9 cellular contexts compared by ENCODE assay signal in genomic region chr9:35675204-35675603, GRCh38. TPM values are rescaled to one million over a fixed set of nuclear protein-coding genes. Genes with fewer than 3 reads are reported as not detected.
DNase-seq lines count a peak whose midpoint lies in the region; ATAC-seq, FAIRE-seq and TF ChIP-seq lines count a peak whose summit lies in the region.
"Had no signal": no experiment of that assay in that cellular context is flagged by ENCODE, and none has a peak within 500 bp of the region (broad histone marks: within the 10 kb centered on the region; RNA-seq: fewer than 3 reads in every experiment).

No MANE protein-coding gene starts in this region.

- ATAC-seq in HG03521 (IDR thresholded peaks at IDR 0.05; ENCODE audit: unreplicated experiment) = no peak

- H3K36me3 ChIP-seq in HUES48 (ENCODE audit: control insufficient read depth, insufficient read depth, low read length) (no peaks in the 10 kb centered on the region), astrocyte (ENCODE audit: insufficient read depth, low read length) (no peaks in the 10 kb centered on the region), keratinocyte (ENCODE audit: control insufficient read depth in 2 of 2, extremely low read depth in 1 of 2, insufficient read depth in 2 of 2, low read length in 2 of 2) (no peaks in the 10 kb centered on the region), skeletal muscle tissue (ENCODE audit: control insufficient read depth in 3 of 3, insufficient read depth in 3 of 3, low read length in 3 of 3) (no peaks in the 10 kb centered on the region), WERI-Rb-1 (no peaks in the 10 kb centered on the region)

- H3K27me3 Mint-ChIP-seq in astrocyte (ENCODE audit: low read depth, unreplicated experiment) = peaks cover 20% of the 10 kb centered on the region

- H3K9me3 Mint-ChIP-seq in astrocyte (ENCODE audit: unreplicated experiment) = no peaks in the 10 kb centered on the region

- POLR2A ChIA-PET in GM10248 (lab: Yijun Ruan, JAX) = interaction anchor here (0.9 kb wide), 1 partner anchor 16 kb away, joined by 3 read pairs; no protein-coding TSS in a partner anchor

- H3K79me2 ChIP-seq in astrocyte (ENCODE audit: insufficient read depth, low read length) = no peaks in the 10 kb centered on the region
- H3K79me2 ChIP-seq in keratinocyte (ENCODE audit: control insufficient read depth, insufficient read depth, low read length) = no peaks in the 10 kb centered on the region

- H3K27ac ChIP-seq in HUES48 (ENCODE audit: low read depth, low read length) = no peak overlapping the region
- H3K27ac ChIP-seq in astrocyte (ENCODE audit: low read depth, low read length) = no peak overlapping the region
- H3K27ac ChIP-seq in keratinocyte (ENCODE audit: control insufficient read depth, insufficient read depth, low read length) = no peak overlapping the region
- H3K27ac ChIP-seq in skeletal muscle tissue (ENCODE audit: low read depth, low read length) = no peak overlapping the region
- H3K27ac ChIP-seq in WERI-Rb-1 = no peak overlapping the region

- no peak for TF ChIP-seq CTCF in astrocyte (IDR thresholded peaks at IDR 0.05; ENCODE audit: insufficient read depth, low read depth, low read length)
- no peak for TF ChIP-seq CTCF in keratinocyte (optimal IDR thresholded peaks at IDR 0.05 in 1 of 3, IDR thresholded peaks at IDR 0.05 in 1 of 3, conservative IDR thresholded peaks at IDR 0.05 in 1 of 3; ENCODE audit: extremely low read depth in 1 of 3, insufficient read depth in 2 of 3, low read length in 3 of 3)
- no peak for TF ChIP-seq CTCF in GM10248 (IDR thresholded peaks at IDR 0.05; ENCODE audit: control extremely low read depth, extremely low read depth, low read depth, missing control alignments)
- TF ChIP-seq CTCF in WERI-Rb-1 (IDR thresholded peaks at IDR 0.05; ENCODE audit: low read depth, low read length) = no peak

- H3K4me2 ChIP-seq in astrocyte (ENCODE audit: low read length) (peak overlapping the region; percentile 93), keratinocyte (ENCODE audit: control insufficient read depth, extremely low read depth, insufficient read depth, low read depth, low read length) (peak overlapping the region; percentile 48)

- dilution Hi-C loops in keratinocyte (cut with MboI; ENCODE audit: extremely low pct_ligation_motif_present, low sequenced_read_pairs) = no loop called here

- H3K27ac Mint-ChIP-seq in astrocyte (ENCODE audit: unreplicated experiment) = no peak overlapping the region

- H3K9ac ChIP-seq in HUES48 (ENCODE audit: low read depth, low read length) (no peak overlapping the region), astrocyte (ENCODE audit: low read length) (peak overlapping the region; percentile 54), keratinocyte (ENCODE audit: control insufficient read depth, extremely low read depth, insufficient read depth, low read length) (no peak overlapping the region), skeletal muscle tissue (ENCODE audit: low read depth in 1 of 3, low read length in 3 of 3) (no peak overlapping the region)

- CTCF ChIA-PET in GM10248 (lab: Yijun Ruan, JAX) = interaction anchor here (0.9 to 5.8 kb wide), 6 partner anchors 12 to 26 kb away, joined by 3 to 37 read pairs (median 8); partner anchors contain the start of genes ARHGEF39, CCDC107 and RMRP

- peaks cover 8% of the 10 kb centered on the region for H4K20me1 ChIP-seq in astrocyte (ENCODE audit: insufficient read depth, low read length)
- no peaks in the 10 kb centered on the region for H4K20me1 ChIP-seq in keratinocyte (ENCODE audit: control insufficient read depth, extremely low read depth, insufficient read depth, low read length)

- H2AFZ ChIP-seq in astrocyte (ENCODE audit: low read depth, low read length) (peak overlapping the region; percentile 98), keratinocyte (ENCODE audit: control insufficient read depth, low read length) (peak overlapping the region; percentile 30)

- no peaks in the 10 kb centered on the region for H3K9me1 ChIP-seq in keratinocyte (ENCODE audit: control insufficient read depth, extremely low read depth, insufficient read depth, low read length)

- peak overlapping the region; percentile 73 for H3K4me3 Mint-ChIP-seq in astrocyte (ENCODE audit: unreplicated experiment)

- H3K4me3 ChIP-seq in HUES48 (ENCODE audit: low read depth, low read length) = peak overlapping the region; percentile 64
- peak overlapping the region; percentile 48 for H3K4me3 ChIP-seq in astrocyte (ENCODE audit: insufficient read depth, low read depth, low read length)
- no peak overlapping the region for H3K4me3 ChIP-seq in keratinocyte (ENCODE audit: control insufficient read depth in 2 of 3, extremely low read depth in 1 of 3, insufficient read depth in 2 of 3, low read depth in 1 of 3, low read length in 3 of 3)
- peak overlapping the region in 2 of 3 donors; percentile 61 to 64 for H3K4me3 ChIP-seq in skeletal muscle tissue (ENCODE audit: low read length in 3 of 3)
- H3K4me3 ChIP-seq in WERI-Rb-1 (ENCODE audit: low read depth, low read length) = no peak overlapping the region

- H3K27me3 ChIP-seq in HUES48 (ENCODE audit: control insufficient read depth, insufficient read depth, low read length) (peaks cover 4% of the 10 kb centered on the region), astrocyte (ENCODE audit: insufficient read depth, low read length) (peaks cover 11% of the 10 kb centered on the region), keratinocyte (ENCODE audit: control insufficient read depth, extremely low read depth, insufficient read depth, low read length) (no peaks in the 10 kb centered on the region), skeletal muscle tissue (ENCODE audit: control insufficient read depth in 3 of 3, insufficient read depth in 3 of 3, low read length in 3 of 3) (peaks cover 0 to 6% (median 0%) of the 10 kb centered on the region in 3 donors), WERI-Rb-1 (ENCODE audit: insufficient read depth, low read depth, severe bottlenecking) (no peaks in the 10 kb centered on the region)

- no peaks in the 10 kb centered on the region for H3K36me3 Mint-ChIP-seq in astrocyte (ENCODE audit: low read depth, unreplicated experiment)

- no peak for FAIRE-seq in astrocyte (lab: Jason Lieb, UNC)
- FAIRE-seq in keratinocyte (lab: Jason Lieb, UNC) = no peak
- FAIRE-seq: H54 had no signal

- H3K4me1 ChIP-seq in HUES48 (ENCODE audit: control insufficient read depth, insufficient read depth, low read length) (no peaks in the 10 kb centered on the region), astrocyte (ENCODE audit: insufficient read depth, low read length) (peaks cover 16% of the 10 kb centered on the region), keratinocyte (ENCODE audit: control insufficient read depth, extremely low read depth, insufficient read depth, low read length) (peaks cover 9% of the 10 kb centered on the region), skeletal muscle tissue (ENCODE audit: control insufficient read depth in 3 of 3, insufficient read depth in 3 of 3, low read length in 3 of 3) (peaks cover 19 to 22% (median 19%) of the 10 kb centered on the region in 3 donors)

- H3K9me3 ChIP-seq in HUES48 (ENCODE audit: control insufficient read depth, insufficient read depth, low read length) (no peaks in the 10 kb centered on the region), astrocyte (ENCODE audit: insufficient read depth, low read depth, low read length) (no peaks in the 10 kb centered on the region), keratinocyte (ENCODE audit: control insufficient read depth, low read depth, low read length) (no peaks in the 10 kb centered on the region), skeletal muscle tissue (ENCODE audit: control insufficient read depth in 3 of 3, low read length in 3 of 3) (no peaks in the 10 kb centered on the region), WERI-Rb-1 (ENCODE audit: severe bottlenecking) (no peaks in the 10 kb centered on the region)

- H3K4me1 Mint-ChIP-seq in astrocyte (ENCODE audit: low read depth, unreplicated experiment) = peaks cover 2% of the 10 kb centered on the region

- DNase-seq in astrocyte (ENCODE audit: low read depth) (no peak), keratinocyte (ENCODE audit: low read depth, low spot score) (no peak), GM10248 (ENCODE audit: extremely low spot score) (no peak), WERI-Rb-1 (no peak)
- DNase-seq in stimulated activated CD4-positive, alpha-beta T cell treated with anti-CD3 and anti-CD28 coated beads, Interleukin-1b, Interleukin-23, amount 100 ng/mL, for 48 hours = no peak

RNA-seq across cellular contexts. Expression of gene CA9, which starts 1.5 kb away (rescaled TPM):
- not detected in 2 replicates for total RNA-seq in astrocyte
- polyA plus RNA-seq in keratinocyte = 0.89 to 9.5 TPM (median 7.2 TPM) in 3 replicates
- polyA plus RNA-seq in keratinocyte (2011; ENCODE audit: low read depth) = 0.60 TPM
- polyA plus RNA-seq in keratinocyte (2011; cell fraction: cytosol; rRNA removed) = 0.56 and 1.1 TPM in 2 replicates
- polyA plus RNA-seq in keratinocyte (2011; cell fraction: nucleus; rRNA removed) = 4.1 and 6.4 TPM in 2 replicates
- 1.5 TPM in 2 replicates for polyA plus RNA-seq in keratinocyte (2012; ENCODE audit: low replicate concordance)
- 1.9 to 6.5 TPM (median 4.5 TPM) in 3 replicates for polyA minus RNA-seq in keratinocyte
- polyA minus RNA-seq in keratinocyte (2011; cell fraction: cytosol; rRNA and poly(A)+ RNA removed) = 1.9 TPM
- polyA minus RNA-seq in keratinocyte (2011; cell fraction: nucleus; rRNA and poly(A)+ RNA removed) = 2.2 and 3.7 TPM in 2 replicates
- under 0.01 TPM for total RNA-seq in skeletal muscle tissue

RNA-seq across cellular contexts. Expression of gene ARHGEF39, which starts 10.2 kb away (rescaled TPM):
- total RNA-seq in astrocyte (0.53 and 1.0 TPM in 2 replicates), skeletal muscle tissue (0.52 TPM)
- polyA plus RNA-seq in keratinocyte = 0.88 to 3.3 TPM (median 2.4 TPM) in 3 replicates
- polyA plus RNA-seq in keratinocyte (2011; ENCODE audit: low read depth) = not detected
- 0.89 and 1.3 TPM in 2 replicates for polyA plus RNA-seq in keratinocyte (2011; cell fraction: cytosol; rRNA removed)
- 2.3 TPM in 2 replicates for polyA plus RNA-seq in keratinocyte (2011; cell fraction: nucleus; rRNA removed)
- polyA plus RNA-seq in keratinocyte (2012; ENCODE audit: low replicate concordance) = 0.55 and 2.7 TPM in 2 replicates
- polyA minus RNA-seq in keratinocyte = 0.69 to 1.4 TPM (median 1.3 TPM) in 3 replicates
- polyA minus RNA-seq in keratinocyte (2011; cell fraction: cytosol; rRNA and poly(A)+ RNA removed) = 1.2 TPM
- 0.16 TPM in 1 of 2 replicates, not detected in the other for polyA minus RNA-seq in keratinocyte (2011; cell fraction: nucleus; rRNA and poly(A)+ RNA removed)

RNA-seq across cellular contexts. Expression of gene TPM2, which starts 14.5 kb away (rescaled TPM):
- 1,947 and 2,001 TPM in 2 replicates for total RNA-seq in astrocyte
- polyA plus RNA-seq in keratinocyte = 30.1 to 67.0 TPM (median 53.1 TPM) in 3 replicates
- 7.8 TPM for polyA plus RNA-seq in keratinocyte (2011; ENCODE audit: low read depth)
- polyA plus RNA-seq in keratinocyte (2011; cell fraction: cytosol; rRNA removed) = 26.6 and 76.0 TPM in 2 replicates
- 95.7 and 110 TPM in 2 replicates for polyA plus RNA-seq in keratinocyte (2011; cell fraction: nucleus; rRNA removed)
- polyA plus RNA-seq in keratinocyte (2012; ENCODE audit: low replicate concordance) = 4.1 and 45.7 TPM in 2 replicates
- polyA minus RNA-seq in keratinocyte = 4.1 to 14.7 TPM (median 7.4 TPM) in 3 replicates
- 34.1 TPM for polyA minus RNA-seq in keratinocyte (2011; cell fraction: cytosol; rRNA and poly(A)+ RNA removed)
- 8.2 and 12.3 TPM in 2 replicates for polyA minus RNA-seq in keratinocyte (2011; cell fraction: nucleus; rRNA and poly(A)+ RNA removed)
- 4,180 TPM for total RNA-seq in skeletal muscle tissue

RNA-seq across cellular contexts. Expression of gene CCDC107, which starts 17.1 kb away (rescaled TPM):
- total RNA-seq in astrocyte = 15.5 and 18.8 TPM in 2 replicates
- 10.5 to 14.3 TPM (median 14.1 TPM) in 3 replicates for polyA plus RNA-seq in keratinocyte
- 7.1 TPM for polyA plus RNA-seq in keratinocyte (2011; ENCODE audit: low read depth)
- polyA plus RNA-seq in keratinocyte (2011; cell fraction: cytosol; rRNA removed) = 6.0 and 10.1 TPM in 2 replicates
- polyA plus RNA-seq in keratinocyte (2011; cell fraction: nucleus; rRNA removed) = 10.8 TPM in 2 replicates
- polyA plus RNA-seq in keratinocyte (2012; ENCODE audit: low replicate concordance) = 12.5 and 13.3 TPM in 2 replicates
- 2.4 to 7.8 TPM (median 4.0 TPM) in 3 replicates for polyA minus RNA-seq in keratinocyte
- polyA minus RNA-seq in keratinocyte (2011; cell fraction: cytosol; rRNA and poly(A)+ RNA removed) = 13.6 TPM
- 3.0 and 3.6 TPM in 2 replicates for polyA minus RNA-seq in keratinocyte (2011; cell fraction: nucleus; rRNA and poly(A)+ RNA removed)
- 11.0 TPM for total RNA-seq in skeletal muscle tissue

RNA-seq across cellular contexts. Expression of gene RMRP, which starts 17.4 kb away (rescaled TPM):
- 13,402 and 14,410 TPM in 2 replicates for total RNA-seq in astrocyte
- 21.6 to 91.8 TPM (median 40.5 TPM) in 3 replicates for polyA plus RNA-seq in keratinocyte
- polyA plus RNA-seq in keratinocyte (2011; ENCODE audit: low read depth) = 29.8 TPM
- polyA plus RNA-seq in keratinocyte (2011; cell fraction: cytosol; rRNA removed) = 31.7 and 49.9 TPM in 2 replicates
- polyA plus RNA-seq in keratinocyte (2011; cell fraction: nucleus; rRNA removed) = 581 and 1,734 TPM in 2 replicates
- polyA plus RNA-seq in keratinocyte (2012; ENCODE audit: low replicate concordance) = 12.7 and 20.0 TPM in 2 replicates
- 5,944 to 36,209 TPM (median 23,721 TPM) in 3 replicates for polyA minus RNA-seq in keratinocyte
- polyA minus RNA-seq in keratinocyte (2011; cell fraction: cytosol; rRNA and poly(A)+ RNA removed) = 15,491 TPM
- 126,667 and 367,210 TPM in 2 replicates for polyA minus RNA-seq in keratinocyte (2011; cell fraction: nucleus; rRNA and poly(A)+ RNA removed)
- total RNA-seq in skeletal muscle tissue = 118,473 TPM

Comparison
In these comparisons a context has a peak if more than half of its experiments do, and no peak if none do; other contexts are left out.
1. H3K4me3 ChIP-seq: peak in HUES48 (single experiment), astrocyte (single experiment) and skeletal muscle tissue (2 of 3); none in keratinocyte (0 of 3) and WERI-Rb-1 (single experiment).